ENCODE assay signal across 1 cellular context in genomic region chr1:89719502-89720306, GRCh38.
TF ChIP-seq lines count a peak whose summit lies in the region.

No MANE protein-coding gene starts in this region.

TF ChIP-seq in HEK293, 187 proteins besides CTCF, POLR2A, EP300 and RAD21 (continued from another document and continues in another):
- TF ChIP-seq ZNF311 (tag by site-specific recombination; IDR thresholded peaks at IDR 0.05; ENCODE audit: borderline replicate concordance) (no peak), ZBTB48 (tag by site-specific recombination; IDR thresholded peaks at IDR 0.05) (peak; percentile 73), ZNF791 (tag by site-specific recombination; IDR thresholded peaks at IDR 0.05) (no peak), ZNF558 (tag by site-specific recombination; IDR thresholded peaks at IDR 0.05) (peak; percentile 73), ZNF280C (tag by site-specific recombination; IDR thresholded peaks at IDR 0.05) (no peak), ZNF473 (tag by site-specific recombination; IDR thresholded peaks at IDR 0.05) (no peak), REPIN1 (tag by site-specific recombination; IDR thresholded peaks at IDR 0.05; ENCODE audit: low read depth) (no peak), ZNF600 (tag by site-specific recombination; IDR thresholded peaks at IDR 0.05) (peak; percentile 75; the same call in 1 of the 2 replicates), ZFP37 (tag by site-specific recombination; IDR thresholded peaks at IDR 0.05) (no peak), GLI2 (tag by site-specific recombination; IDR thresholded peaks at IDR 0.05; ENCODE audit: borderline replicate concordance, low read depth) (peak; percentile 97), KLF7 (tag by site-specific recombination; IDR thresholded peaks at IDR 0.05; ENCODE audit: borderline replicate concordance) (peak; percentile 82; the same call in 1 of the 2 replicates), ZNF16 (tag by site-specific recombination; IDR thresholded peaks at IDR 0.05; ENCODE audit: low read depth) (no peak), ZNF174 (tag by site-specific recombination; IDR thresholded peaks at IDR 0.05) (no peak), ZNF544 (tag by site-specific recombination; IDR thresholded peaks at IDR 0.05) (no peak), ZNF140 (tag by site-specific recombination; IDR thresholded peaks at IDR 0.05) (no peak), ZSCAN5A (tag by site-specific recombination; IDR thresholded peaks at IDR 0.05) (no peak; the same call in 1 of the 2 replicates), WT1 (tag by site-specific recombination; IDR thresholded peaks at IDR 0.05) (peak; percentile 100), SP3 (tag by site-specific recombination; IDR thresholded peaks at IDR 0.05) (peak; percentile 34; the same call in 1 of the 2 replicates), ZNF560 (tag by site-specific recombination; IDR thresholded peaks at IDR 0.05; ENCODE audit: borderline replicate concordance) (no peak), ZNF202 (tag by site-specific recombination; IDR thresholded peaks at IDR 0.05; ENCODE audit: borderline replicate concordance) (no peak), YY1 (tag by site-specific recombination; IDR thresholded peaks at IDR 0.05) (peak; percentile 73), ZFP41 (tag by site-specific recombination; IDR thresholded peaks at IDR 0.05; ENCODE audit: borderline replicate concordance) (no peak), ZIC2 (tag by site-specific recombination; IDR thresholded peaks at IDR 0.05) (peak; percentile 89), GLI4 (tag by site-specific recombination; IDR thresholded peaks at IDR 0.05) (no peak), YY2 (tag by site-specific recombination; IDR thresholded peaks at IDR 0.05) (no peak), ZNF658 (tag by site-specific recombination; IDR thresholded peaks at IDR 0.05) (no peak), ZNF701 (tag by site-specific recombination; IDR thresholded peaks at IDR 0.05) (no peak), ZNF585B (tag by site-specific recombination; IDR thresholded peaks at IDR 0.05) (no peak), ZNF10 (tag by site-specific recombination; IDR thresholded peaks at IDR 0.05) (peak; percentile 88), ELK4 (IDR thresholded peaks at IDR 0.05; ENCODE audit: borderline replicate concordance, low read depth, low read length) (no peak), HOXC10 (CRISPR knock-in tag; IDR thresholded peaks at IDR 0.05) (no peak), ZNF274 (IDR thresholded peaks at IDR 0.05; ENCODE audit: low read length) (no peak), ZNF274 (tag by site-specific recombination; IDR thresholded peaks at IDR 0.05; ENCODE audit: borderline replicate concordance) (no peak), ZNF354C (tag by site-specific recombination; IDR thresholded peaks at IDR 0.05; ENCODE audit: borderline replicate concordance, low read depth) (no peak), ZNF548 (tag by site-specific recombination; IDR thresholded peaks at IDR 0.05) (no peak), ZBTB11 (tag by site-specific recombination; conservative IDR thresholded peaks at IDR 0.05; ENCODE audit: low read depth) (no peak), BCL11A (tag by site-specific recombination; IDR thresholded peaks at IDR 0.05; ENCODE audit: low read depth) (peak; percentile 97), ZNF555 (tag by site-specific recombination; conservative IDR thresholded peaks at IDR 0.05) (no peak), PRDM1 (tag by site-specific recombination; IDR thresholded peaks at IDR 0.05) (no peak), SETDB1 (IDR thresholded peaks at IDR 0.05; ENCODE audit: insufficient read length, low read length) (no peak)
- TF ChIP-seq, protein P1, sequence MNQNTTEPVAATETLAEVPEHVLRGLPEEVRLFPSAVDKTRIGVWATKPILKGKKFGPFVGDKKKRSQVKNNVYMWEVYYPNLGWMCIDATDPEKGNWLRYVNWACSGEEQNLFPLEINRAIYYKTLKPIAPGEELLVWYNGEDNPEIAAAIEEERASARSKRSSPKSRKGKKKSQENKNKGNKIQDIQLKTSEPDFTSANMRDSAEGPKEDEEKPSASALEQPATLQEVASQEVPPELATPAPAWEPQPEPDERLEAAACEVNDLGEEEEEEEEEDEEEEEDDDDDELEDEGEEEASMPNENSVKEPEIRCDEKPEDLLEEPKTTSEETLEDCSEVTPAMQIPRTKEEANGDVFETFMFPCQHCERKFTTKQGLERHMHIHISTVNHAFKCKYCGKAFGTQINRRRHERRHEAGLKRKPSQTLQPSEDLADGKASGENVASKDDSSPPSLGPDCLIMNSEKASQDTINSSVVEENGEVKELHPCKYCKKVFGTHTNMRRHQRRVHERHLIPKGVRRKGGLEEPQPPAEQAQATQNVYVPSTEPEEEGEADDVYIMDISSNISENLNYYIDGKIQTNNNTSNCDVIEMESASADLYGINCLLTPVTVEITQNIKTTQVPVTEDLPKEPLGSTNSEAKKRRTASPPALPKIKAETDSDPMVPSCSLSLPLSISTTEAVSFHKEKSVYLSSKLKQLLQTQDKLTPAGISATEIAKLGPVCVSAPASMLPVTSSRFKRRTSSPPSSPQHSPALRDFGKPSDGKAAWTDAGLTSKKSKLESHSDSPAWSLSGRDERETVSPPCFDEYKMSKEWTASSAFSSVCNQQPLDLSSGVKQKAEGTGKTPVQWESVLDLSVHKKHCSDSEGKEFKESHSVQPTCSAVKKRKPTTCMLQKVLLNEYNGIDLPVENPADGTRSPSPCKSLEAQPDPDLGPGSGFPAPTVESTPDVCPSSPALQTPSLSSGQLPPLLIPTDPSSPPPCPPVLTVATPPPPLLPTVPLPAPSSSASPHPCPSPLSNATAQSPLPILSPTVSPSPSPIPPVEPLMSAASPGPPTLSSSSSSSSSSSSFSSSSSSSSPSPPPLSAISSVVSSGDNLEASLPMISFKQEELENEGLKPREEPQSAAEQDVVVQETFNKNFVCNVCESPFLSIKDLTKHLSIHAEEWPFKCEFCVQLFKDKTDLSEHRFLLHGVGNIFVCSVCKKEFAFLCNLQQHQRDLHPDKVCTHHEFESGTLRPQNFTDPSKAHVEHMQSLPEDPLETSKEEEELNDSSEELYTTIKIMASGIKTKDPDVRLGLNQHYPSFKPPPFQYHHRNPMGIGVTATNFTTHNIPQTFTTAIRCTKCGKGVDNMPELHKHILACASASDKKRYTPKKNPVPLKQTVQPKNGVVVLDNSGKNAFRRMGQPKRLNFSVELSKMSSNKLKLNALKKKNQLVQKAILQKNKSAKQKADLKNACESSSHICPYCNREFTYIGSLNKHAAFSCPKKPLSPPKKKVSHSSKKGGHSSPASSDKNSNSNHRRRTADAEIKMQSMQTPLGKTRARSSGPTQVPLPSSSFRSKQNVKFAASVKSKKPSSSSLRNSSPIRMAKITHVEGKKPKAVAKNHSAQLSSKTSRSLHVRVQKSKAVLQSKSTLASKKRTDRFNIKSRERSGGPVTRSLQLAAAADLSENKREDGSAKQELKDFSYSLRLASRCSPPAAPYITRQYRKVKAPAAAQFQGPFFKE (tag by site-specific recombination; IDR thresholded peaks at IDR 0.05; ENCODE audit: borderline replicate concordance), result no peak
- TF ChIP-seq, protein P2, sequence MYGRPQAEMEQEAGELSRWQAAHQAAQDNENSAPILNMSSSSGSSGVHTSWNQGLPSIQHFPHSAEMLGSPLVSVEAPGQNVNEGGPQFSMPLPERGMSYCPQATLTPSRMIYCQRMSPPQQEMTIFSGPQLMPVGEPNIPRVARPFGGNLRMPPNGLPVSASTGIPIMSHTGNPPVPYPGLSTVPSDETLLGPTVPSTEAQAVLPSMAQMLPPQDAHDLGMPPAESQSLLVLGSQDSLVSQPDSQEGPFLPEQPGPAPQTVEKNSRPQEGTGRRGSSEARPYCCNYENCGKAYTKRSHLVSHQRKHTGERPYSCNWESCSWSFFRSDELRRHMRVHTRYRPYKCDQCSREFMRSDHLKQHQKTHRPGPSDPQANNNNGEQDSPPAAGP (tag by site-specific recombination; IDR thresholded peaks at IDR 0.05), result peak; percentile 88
- TF ChIP-seq, protein P3, sequence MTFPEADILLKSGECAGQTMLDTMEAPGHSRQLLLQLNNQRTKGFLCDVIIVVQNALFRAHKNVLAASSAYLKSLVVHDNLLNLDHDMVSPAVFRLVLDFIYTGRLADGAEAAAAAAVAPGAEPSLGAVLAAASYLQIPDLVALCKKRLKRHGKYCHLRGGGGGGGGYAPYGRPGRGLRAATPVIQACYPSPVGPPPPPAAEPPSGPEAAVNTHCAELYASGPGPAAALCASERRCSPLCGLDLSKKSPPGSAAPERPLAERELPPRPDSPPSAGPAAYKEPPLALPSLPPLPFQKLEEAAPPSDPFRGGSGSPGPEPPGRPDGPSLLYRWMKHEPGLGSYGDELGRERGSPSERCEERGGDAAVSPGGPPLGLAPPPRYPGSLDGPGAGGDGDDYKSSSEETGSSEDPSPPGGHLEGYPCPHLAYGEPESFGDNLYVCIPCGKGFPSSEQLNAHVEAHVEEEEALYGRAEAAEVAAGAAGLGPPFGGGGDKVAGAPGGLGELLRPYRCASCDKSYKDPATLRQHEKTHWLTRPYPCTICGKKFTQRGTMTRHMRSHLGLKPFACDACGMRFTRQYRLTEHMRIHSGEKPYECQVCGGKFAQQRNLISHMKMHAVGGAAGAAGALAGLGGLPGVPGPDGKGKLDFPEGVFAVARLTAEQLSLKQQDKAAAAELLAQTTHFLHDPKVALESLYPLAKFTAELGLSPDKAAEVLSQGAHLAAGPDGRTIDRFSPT (tag by site-specific recombination; IDR thresholded peaks at IDR 0.05), result peak; percentile 92
- TF ChIP-seq, protein P4, sequence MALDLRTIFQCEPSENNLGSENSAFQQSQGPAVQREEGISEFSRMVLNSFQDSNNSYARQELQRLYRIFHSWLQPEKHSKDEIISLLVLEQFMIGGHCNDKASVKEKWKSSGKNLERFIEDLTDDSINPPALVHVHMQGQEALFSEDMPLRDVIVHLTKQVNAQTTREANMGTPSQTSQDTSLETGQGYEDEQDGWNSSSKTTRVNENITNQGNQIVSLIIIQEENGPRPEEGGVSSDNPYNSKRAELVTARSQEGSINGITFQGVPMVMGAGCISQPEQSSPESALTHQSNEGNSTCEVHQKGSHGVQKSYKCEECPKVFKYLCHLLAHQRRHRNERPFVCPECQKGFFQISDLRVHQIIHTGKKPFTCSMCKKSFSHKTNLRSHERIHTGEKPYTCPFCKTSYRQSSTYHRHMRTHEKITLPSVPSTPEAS (tag by site-specific recombination; IDR thresholded peaks at IDR 0.05), result peak; percentile 72; the same call in 1 of the 2 replicates
- TF ChIP-seq, protein P5, sequence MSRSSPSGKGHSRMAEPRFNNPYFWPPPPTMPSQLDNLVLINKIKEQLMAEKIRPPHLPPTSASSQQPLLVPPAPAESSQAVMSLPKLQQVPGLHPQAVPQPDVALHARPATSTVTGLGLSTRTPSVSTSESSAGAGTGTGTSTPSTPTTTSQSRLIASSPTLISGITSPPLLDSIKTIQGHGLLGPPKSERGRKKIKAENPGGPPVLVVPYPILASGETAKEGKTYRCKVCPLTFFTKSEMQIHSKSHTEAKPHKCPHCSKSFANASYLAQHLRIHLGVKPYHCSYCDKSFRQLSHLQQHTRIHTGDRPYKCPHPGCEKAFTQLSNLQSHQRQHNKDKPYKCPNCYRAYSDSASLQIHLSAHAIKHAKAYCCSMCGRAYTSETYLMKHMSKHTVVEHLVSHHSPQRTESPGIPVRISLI (tag by site-specific recombination; IDR thresholded peaks at IDR 0.05), result peak; percentile 60
